Comparison of ENCODE assay signal across 22 cellular contexts in the genomic region with DNA sequence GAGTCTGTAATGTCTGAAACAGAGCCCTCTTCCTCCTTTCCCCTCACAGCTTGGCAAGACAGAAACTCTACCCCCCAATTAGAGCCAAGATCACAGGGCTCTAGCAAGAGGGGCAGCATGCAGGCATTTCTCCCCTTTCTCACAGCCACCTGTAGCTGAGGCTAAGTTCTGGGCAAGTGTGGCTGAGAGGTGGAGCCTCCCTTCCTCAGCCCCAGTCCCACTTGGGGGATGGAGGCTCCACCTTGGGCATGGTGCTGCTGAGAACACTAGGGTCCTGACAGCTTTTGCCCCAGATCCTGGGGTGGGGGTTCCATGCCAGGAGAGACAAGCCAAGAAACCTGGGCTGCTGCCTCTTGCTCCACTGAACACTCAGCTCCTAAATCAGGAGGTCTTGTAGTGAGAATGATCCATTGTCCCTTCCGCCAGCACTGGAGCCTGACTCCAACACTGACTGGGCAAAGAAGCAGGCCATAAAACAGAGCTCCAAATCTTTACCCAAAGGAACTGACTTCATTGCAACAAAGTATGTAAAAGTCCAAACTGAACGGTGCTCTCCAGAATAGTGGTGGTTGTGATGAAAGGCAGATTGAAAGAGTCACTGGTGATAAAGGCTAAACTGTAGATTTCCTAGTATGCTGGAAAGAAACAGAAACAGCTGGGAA. TPM values are rescaled to one million over a fixed set of nuclear protein-coding genes. Genes with fewer than 3 reads are reported as not detected.
A peak's percentile ranks its signal among the peaks of the same experiment; 100 is the strongest.
DNase-seq lines count a peak whose midpoint lies in the region; ATAC-seq and TF ChIP-seq lines count a peak whose summit lies in the region.
"Had no signal": no experiment of that assay in that cellular context is flagged by ENCODE, and none has a peak within 500 bp of the region (broad histone marks: within the 10 kb centered on the region; RNA-seq: fewer than 3 reads in every experiment).

No MANE protein-coding gene starts in this region.

- no peak overlapping the region for H2BK120ac ChIP-seq in mesenchymal stem cell (ENCODE audit: low read depth, low read length)

- no peak overlapping the region for H3K4ac ChIP-seq in mesenchymal stem cell (ENCODE audit: low read depth in 1 of 2, low read length in 2 of 2)

- no peak overlapping the region for H2AK5ac ChIP-seq in mesenchymal stem cell (ENCODE audit: low read length, severe bottlenecking)

- 82% methylated on average over 2 of the region's 2 CpGs for WGBS in mesenchymal stem cell
- 56% methylated on average over 2 of the region's 2 CpGs for WGBS in aorta, 2 donors

- no peak overlapping the region for H3K27ac ChIP-seq in left ventricle myocardium inferior (replicated peaks)
- H3K27ac ChIP-seq in mesenchymal stem cell (ENCODE audit: low read length, poor library complexity, severe bottlenecking), result no peak overlapping the region
- no peak overlapping the region for H3K27ac ChIP-seq in aorta (ENCODE audit: low read depth in 1 of 2, low read length in 2 of 2)
- H3K27ac ChIP-seq in naive thymus-derived CD4-positive, alpha-beta T cell (ENCODE audit: low read depth, low read length), result no peak overlapping the region

- H4K91ac ChIP-seq in mesenchymal stem cell (ENCODE audit: low read length), result no peak overlapping the region

- H3K4me3 ChIP-seq in left ventricle myocardium inferior (no peak overlapping the region), fibroblast of the aortic adventitia (ENCODE audit: low read depth, low read length) (no peak overlapping the region), mesenchymal stem cell (ENCODE audit: insufficient read depth in 1 of 2, low read depth in 1 of 2, low read length in 2 of 2) (peak overlapping the region in 1 of 2 experiments; percentile 38), aorta (ENCODE audit: low read length in 2 of 2) (no peak overlapping the region)
- no peak overlapping the region for H3K4me3 ChIP-seq in naive thymus-derived CD4-positive, alpha-beta T cell (ENCODE audit: low read length)
- H3K4me3 ChIP-seq: skin epidermis had no signal

- H3K4me2 ChIP-seq in mesenchymal stem cell (ENCODE audit: low read length, poor library complexity, severe bottlenecking), result no peak overlapping the region

- H2BK5ac ChIP-seq in mesenchymal stem cell (ENCODE audit: low read depth, low read length, poor library complexity, severe bottlenecking), result no peak overlapping the region

- no peak overlapping the region for H3K14ac ChIP-seq in mesenchymal stem cell (ENCODE audit: low read length in 2 of 2)

- H3K9me3 ChIP-seq in left ventricle myocardium inferior (replicated peaks) (no peaks in the 10 kb centered on the region), mesenchymal stem cell (ENCODE audit: control insufficient read depth, low read length) (no peaks in the 10 kb centered on the region), aorta (ENCODE audit: control insufficient read depth, low read length) (no peaks in the 10 kb centered on the region)
- H3K9me3 ChIP-seq in naive thymus-derived CD4-positive, alpha-beta T cell (ENCODE audit: control insufficient read depth in 2 of 3, low read length in 3 of 3), result no peaks in the 10 kb centered on the region

- H2BK12ac ChIP-seq in mesenchymal stem cell (ENCODE audit: low read length in 2 of 2), result no peak overlapping the region

- H3K36me3 ChIP-seq in left ventricle myocardium inferior (no peaks in the 10 kb centered on the region), mesenchymal stem cell (ENCODE audit: control insufficient read depth in 1 of 2, insufficient read depth in 2 of 2, low read depth in 1 of 2, low read length in 2 of 2) (no peaks in the 10 kb centered on the region), aorta (ENCODE audit: control insufficient read depth in 1 of 2, insufficient read depth in 2 of 2, low read length in 1 of 2) (peaks cover 0 to 2% of the 10 kb centered on the region in 2 donors)
- peaks cover 0 to 5% (median 0%) of the 10 kb centered on the region in 3 experiments for H3K36me3 ChIP-seq in naive thymus-derived CD4-positive, alpha-beta T cell (ENCODE audit: control insufficient read depth in 2 of 3, insufficient read depth in 3 of 3, low read length in 3 of 3)

- no peak overlapping the region for H3K23ac ChIP-seq in mesenchymal stem cell (ENCODE audit: low read length in 2 of 2)

- no peak for TF ChIP-seq CTCF in left ventricle myocardium inferior (IDR thresholded peaks at IDR 0.05; ENCODE audit: borderline replicate concordance)
- TF ChIP-seq CTCF in fibroblast of the aortic adventitia (IDR thresholded peaks at IDR 0.05; ENCODE audit: insufficient read depth, low read length), result no peak

- no peak overlapping the region for H2AFZ ChIP-seq in mesenchymal stem cell (ENCODE audit: low read depth, low read length)

- H3K18ac ChIP-seq in mesenchymal stem cell (ENCODE audit: low read depth in 1 of 2, low read length in 2 of 2), result no peak overlapping the region

- peak overlapping the region; percentile 13 for H3K9ac ChIP-seq in mesenchymal stem cell (ENCODE audit: low read length)

- DNase-seq in Right ventricle myocardium superior (peak; percentile 34), left ventricle myocardium inferior (no peak), fibroblast of the aortic adventitia (ENCODE audit: low read depth) (peak; percentile 39), mesenchymal stem cell (no peak), aorta (no peak)
- DNase-seq in effector CD8-positive, alpha-beta T cell (lab: John Stamatoyannopoulos, UW), result no peak
- DNase-seq in naive thymus-derived CD4-positive, alpha-beta T cell, result no peak
- DNase-seq: 8988T; activated CD8-positive, alpha-beta memory T cell treated with anti-CD3 and anti-CD28 coated beads, Interleukin-2, amount 10 ng/mL, durations not matched to agents 7 days and 5 days; activated T-cell treated with anti-CD3 and anti-CD28 coated beads, Interleukin-2, amount 50 U/mL, for 48 hours; cerebellar nuclear complex; DMS53; hippocampal formation; NCI-H1105; NCI-H187; NCI-H510A; RPMI8226; stimulated activated naive CD4-positive, alpha-beta T cell had no signal

- no peaks in the 10 kb centered on the region for H3K27me3 Mint-ChIP-seq in naive thymus-derived CD4-positive, alpha-beta T cell
- H3K27me3 Mint-ChIP-seq: activated CD8-positive, alpha-beta memory T cell treated with anti-CD3 and anti-CD28 coated beads, Interleukin-2, amount 10 ng/mL, durations not matched to agents 7 days and 5 days; IgD-negative memory B cell had no signal

- H3K27ac Mint-ChIP-seq in naive thymus-derived CD4-positive, alpha-beta T cell, result no peak overlapping the region

- peaks cover 7 to 44% (median 23%) of the 10 kb centered on the region in 5 donors for H3K36me3 Mint-ChIP-seq in naive thymus-derived CD4-positive, alpha-beta T cell

- intact Hi-C loops in Right ventricle myocardium superior (cut with DNase I), result no loop called here
- intact Hi-C loops in left ventricle myocardium inferior (cut with micrococcal nuclease), result no loop called here
- intact Hi-C loops in aorta (cut with DNase I), result no loop called here
- intact Hi-C loops in naive thymus-derived CD4-positive, alpha-beta T cell (cut with micrococcal nuclease), result no loop called here

- CTCF ChIA-PET in naive thymus-derived CD4-positive, alpha-beta T cell (lab: Charles Lee), result no interaction called here

- H3K79me1 ChIP-seq in mesenchymal stem cell (replicated peaks; ENCODE audit: low read length, poor library complexity, severe bottlenecking), result peaks cover 7% of the 10 kb centered on the region

- peaks cover 0 to 15% (median 8%) of the 10 kb centered on the region in 7 donors for H3K4me1 Mint-ChIP-seq in naive thymus-derived CD4-positive, alpha-beta T cell

- POLR2A ChIA-PET in naive thymus-derived CD4-positive, alpha-beta T cell (lab: Charles Lee), result no interaction called here

- peaks cover 0 to 3% (median 0%) of the 10 kb centered on the region in 11 donors for H3K9me3 Mint-ChIP-seq in naive thymus-derived CD4-positive, alpha-beta T cell

- H3K27me3 ChIP-seq in left ventricle myocardium inferior (ENCODE audit: low read depth) (no peaks in the 10 kb centered on the region), mesenchymal stem cell (ENCODE audit: control insufficient read depth in 1 of 2, insufficient read depth in 1 of 2, low read length in 2 of 2) (no peaks in the 10 kb centered on the region), aorta (ENCODE audit: control insufficient read depth in 1 of 2, insufficient read depth in 2 of 2, low read length in 1 of 2) (no peaks in the 10 kb centered on the region)
- H3K27me3 ChIP-seq in naive thymus-derived CD4-positive, alpha-beta T cell (ENCODE audit: control insufficient read depth in 2 of 2, insufficient read depth in 2 of 2, low read length in 2 of 2), result no peaks in the 10 kb centered on the region

- H3K4me1 ChIP-seq in left ventricle myocardium inferior, result peaks cover 17% of the 10 kb centered on the region
- H3K4me1 ChIP-seq in mesenchymal stem cell (ENCODE audit: control insufficient read depth, insufficient read depth, low read depth, low read length), result no peaks in the 10 kb centered on the region
- H3K4me1 ChIP-seq in aorta (ENCODE audit: control insufficient read depth in 1 of 2, insufficient read depth in 2 of 2, low read length in 2 of 2), result no peaks in the 10 kb centered on the region
- H3K4me1 ChIP-seq in naive thymus-derived CD4-positive, alpha-beta T cell (ENCODE audit: control insufficient read depth in 2 of 2, insufficient read depth in 2 of 2, low read length in 2 of 2), result no peaks in the 10 kb centered on the region

- no peak overlapping the region for H3K4me3 Mint-ChIP-seq in naive thymus-derived CD4-positive, alpha-beta T cell
- H3K4me3 Mint-ChIP-seq: activated CD8-positive, alpha-beta memory T cell treated with anti-CD3 and anti-CD28 coated beads, Interleukin-2, amount 10 ng/mL, durations not matched to agents 7 days and 5 days; IgD-negative memory B cell had no signal

- ATAC-seq in Right ventricle myocardium superior (ENCODE audit: poor library complexity) (peak; percentile 61), aorta (ENCODE audit: low FRiP score) (peak; percentile 62), GM18511 (IDR thresholded peaks at IDR 0.05; ENCODE audit: unreplicated experiment) (no peak)
- no peak for ATAC-seq in naive thymus-derived CD4-positive, alpha-beta T cell
- ATAC-seq: activated CD8-positive, alpha-beta memory T cell treated with anti-CD3 and anti-CD28 coated beads, Interleukin-2, amount 10 ng/mL, durations not matched to agents 7 days and 5 days; HCT116 had no signal

- H2BK15ac ChIP-seq in mesenchymal stem cell (ENCODE audit: low read depth, poor library complexity, severe bottlenecking), result no peak overlapping the region

- H4K8ac ChIP-seq in mesenchymal stem cell (ENCODE audit: low read length), result no peak overlapping the region

RNA-seq across cellular contexts. Expression of a gene that starts 25.6 kb away (rescaled TPM):
- total RNA-seq in Right ventricle myocardium superior (17.6 TPM), left ventricle myocardium inferior (17.5 TPM), fibroblast of the aortic adventitia (ENCODE audit: low replicate concordance) (15.1 and 36.1 TPM in 2 replicates), aorta (10 to 100 TPM; 11.2 TPM)
- polyA plus RNA-seq in mesenchymal stem cell (2013, experiment 1 of 2), result 7.0 TPM
- polyA plus RNA-seq in mesenchymal stem cell (2013, experiment 2 of 2), result 8.4 TPM
- 10 to 100 TPM in 1 of 2 donors, 1 to 10 TPM in 1; 4.8 to 10.2 TPM for polyA plus RNA-seq in aorta
- 10 to 100 TPM in 4 of 5 experiments, 1 to 10 TPM in 1; 9.3 to 21.5 (median 19.7) TPM for total RNA-seq in naive thymus-derived CD4-positive, alpha-beta T cell
- polyA plus RNA-seq in naive thymus-derived CD4-positive, alpha-beta T cell, result 10 to 100 TPM; 14.1 to 19.0 TPM

Comparison
In these comparisons a context has a peak if more than half of its experiments do, and no peak if none do; other contexts are left out.
1. DNase-seq: peak in Right ventricle myocardium superior (single experiment) and fibroblast of the aortic adventitia (single experiment); none in left ventricle myocardium inferior (single experiment), mesenchymal stem cell (single experiment), aorta (0 of 2), effector CD8-positive, alpha-beta T cell (single experiment) and naive thymus-derived CD4-positive, alpha-beta T cell (0 of 9).
2. ATAC-seq: peak in Right ventricle myocardium superior (single experiment) and aorta (single experiment); none in naive thymus-derived CD4-positive, alpha-beta T cell (single experiment) and GM18511 (single experiment).